ENCODE assay signal across 8 cellular contexts in the genomic region with DNA sequence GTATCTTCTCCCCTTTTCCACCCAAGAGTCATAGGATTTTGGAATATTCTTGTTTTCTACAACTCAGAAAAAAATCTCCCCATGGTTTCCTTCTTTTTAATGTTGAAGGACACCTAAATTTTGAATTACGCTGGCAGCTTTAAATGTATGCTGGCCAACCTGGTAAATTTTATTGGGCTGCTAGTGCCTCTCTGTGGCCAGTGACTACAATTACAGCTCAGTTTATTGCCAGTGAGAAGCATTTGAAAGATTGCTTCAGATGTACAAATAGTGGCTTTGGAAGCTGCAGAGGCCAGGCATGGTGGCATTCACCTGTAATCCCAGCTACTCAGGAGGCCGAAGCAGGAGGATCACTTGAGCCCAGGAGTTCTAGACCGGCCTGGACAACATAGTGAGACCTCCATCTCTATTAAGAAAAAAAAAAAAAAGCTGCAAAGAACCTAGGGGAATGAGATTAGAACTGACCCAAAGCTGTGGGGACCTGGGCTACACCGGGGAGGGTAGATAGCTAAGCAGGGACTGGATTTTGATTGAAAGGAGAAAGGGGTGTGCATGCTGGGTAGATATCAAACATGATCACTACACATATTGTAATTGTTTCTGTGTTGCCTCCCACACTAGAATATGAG. TPM values are rescaled to one million over a fixed set of nuclear protein-coding genes. Genes with fewer than 3 reads are reported as not detected.
DNase-seq lines count a peak whose midpoint lies in the region; ATAC-seq and TF ChIP-seq lines count a peak whose summit lies in the region.

No MANE protein-coding gene starts in this region.

- no peak for TF ChIP-seq EP300 in stomach (IDR thresholded peaks at IDR 0.05)

- no peak overlapping the region for H3K9ac ChIP-seq in mesendoderm (ENCODE audit: low read length)

- H3K79me2 ChIP-seq in mesendoderm (ENCODE audit: control insufficient read depth, insufficient read depth, low read length), result no peaks in the 10 kb centered on the region

- no peak overlapping the region for H4K8ac ChIP-seq in mesendoderm (ENCODE audit: low read depth, low read length)

- in situ Hi-C loops in Caki2 (cut with HindIII; ENCODE audit: low pct_unique_long_range_greater_than_20kb, low sequenced_read_pairs), result loop anchor here (5.0 kb wide), 1 partner anchor 85 kb away; a partner anchor contains a TSS

- H3K9me3 ChIP-seq in stomach, result no peaks in the 10 kb centered on the region

- DNase-seq in Caki2 (ENCODE audit: low read depth) (peak; percentile 51), NCI-H446 treated with DMSO at 0.1 percent for 48 hours (lab: John Stamatoyannopoulos, UW) (peak; percentile 24), mesendoderm (peak; percentile 66), stomach (peak; percentile 33)
- peak; percentile 39 to 58 for DNase-seq in activated CD4-positive, alpha-beta T cell treated with anti-CD3 and anti-CD28 coated beads for 4 hours
- peak; percentile 6 for DNase-seq in effector CD8-positive, alpha-beta T cell (lab: John Stamatoyannopoulos, UW)

- no peak overlapping the region for H2AK5ac ChIP-seq in mesendoderm (ENCODE audit: low read length)

- TF ChIP-seq POLR2A in stomach (IDR thresholded peaks at IDR 0.05), result no peak

- no peak overlapping the region for H3K23ac ChIP-seq in mesendoderm (ENCODE audit: low read length)

- H3K79me1 ChIP-seq in mesendoderm (ENCODE audit: low read length), result no peaks in the 10 kb centered on the region

- H2BK15ac ChIP-seq in mesendoderm (replicated peaks; ENCODE audit: low read depth), result no peak overlapping the region

- H3K36me3 ChIP-seq in mesendoderm (ENCODE audit: control insufficient read depth, insufficient read depth, low read length), result no peaks in the 10 kb centered on the region
- H3K36me3 ChIP-seq in stomach, result no peaks in the 10 kb centered on the region

- H3K27ac ChIP-seq in mesendoderm (ENCODE audit: low read depth, low read length) (no peak overlapping the region), stomach (no peak overlapping the region)

- H3K4ac ChIP-seq in mesendoderm (ENCODE audit: low read depth, low read length), result no peak overlapping the region

- H3K4me1 ChIP-seq in mesendoderm (ENCODE audit: control insufficient read depth, low read depth, low read length) (no peaks in the 10 kb centered on the region), stomach (no peaks in the 10 kb centered on the region)

- H3K27me3 ChIP-seq in mesendoderm (ENCODE audit: insufficient read depth, low read length, poor library complexity) (no peaks in the 10 kb centered on the region), stomach (peaks cover 0 to 6% (median 0%) of the 10 kb centered on the region in 3 donors)

- H4K5ac ChIP-seq in mesendoderm (ENCODE audit: low read length), result no peak overlapping the region

- TF ChIP-seq CTCF in stomach (IDR thresholded peaks at IDR 0.05), result peak in 5 of 7 experiments; percentile 49 to 82 (median 77)

- no peak overlapping the region for H3K56ac ChIP-seq in mesendoderm (ENCODE audit: low read length)

- no peak overlapping the region for H3K4me3 ChIP-seq in mesendoderm (ENCODE audit: low read length)
- no peak overlapping the region for H3K4me3 ChIP-seq in stomach

- no peak overlapping the region for H3K18ac ChIP-seq in mesendoderm (ENCODE audit: low read length)

- no peak overlapping the region for H2BK5ac ChIP-seq in mesendoderm (ENCODE audit: low read length)

- no peak overlapping the region for H3K4me2 ChIP-seq in mesendoderm (ENCODE audit: low read length)

- WGBS in mesendoderm (ENCODE audit: extremely low coverage, insufficient coverage, low lambda C conversion rate), result no CpG with 5 or more reads among the region's 4 CpGs
- 20 to 30% (median 26%) methylated on average over 4 of the region's 4 CpGs for WGBS in stomach, 5 donors

- intact Hi-C loops in stomach (cut with DNase I; ENCODE audit: low total_unique reads), result no loop called here

- no peak overlapping the region for H2BK120ac ChIP-seq in mesendoderm (ENCODE audit: low read depth, low read length)

- ATAC-seq in GM19328 (IDR thresholded peaks at IDR 0.05; ENCODE audit: unreplicated experiment), result peak; percentile 83
- peak; percentile 89 for ATAC-seq in HG03196 (IDR thresholded peaks at IDR 0.05; ENCODE audit: unreplicated experiment)

RNA-seq across cellular contexts. Expression of a gene that starts 7.6 kb away (rescaled TPM):
- 55.0 and 101 TPM in 2 replicates for total RNA-seq in Caki2 (2014; rRNA removed; shearing (Covaris generic); ENCODE audit: low replicate concordance)
- polyA plus RNA-seq in mesendoderm (2013, experiment 1 of 2), result 30.1 TPM
- polyA plus RNA-seq in mesendoderm (2013, experiment 2 of 2), result 31.9 TPM
- 10 to 100 TPM in 1 of 5 donors, 1 to 10 TPM in 4; 3.2 to 35.1 (median 6.4) TPM for total RNA-seq in stomach
- polyA plus RNA-seq in stomach, result 10 to 100 TPM in 2 of 3 donors, 1 to 10 TPM in 1; 7.4 to 17.1 (median 16.9) TPM

Comparison
In these comparisons a context has a peak if more than half of its experiments do, and no peak if none do; other contexts are left out.
1. DNase-seq: peak in every context shown above with its lines; median percentile 66 in mesendoderm; 51 in Caki2; 48 in activated CD4-positive, alpha-beta T cell treated with anti-CD3 and anti-CD28 coated beads for 4 hours; 33 in stomach; 24 in NCI-H446 treated with DMSO at 0.1 percent for 48 hours; 6 in effector CD8-positive, alpha-beta T cell.